In the genomic region with DNA sequence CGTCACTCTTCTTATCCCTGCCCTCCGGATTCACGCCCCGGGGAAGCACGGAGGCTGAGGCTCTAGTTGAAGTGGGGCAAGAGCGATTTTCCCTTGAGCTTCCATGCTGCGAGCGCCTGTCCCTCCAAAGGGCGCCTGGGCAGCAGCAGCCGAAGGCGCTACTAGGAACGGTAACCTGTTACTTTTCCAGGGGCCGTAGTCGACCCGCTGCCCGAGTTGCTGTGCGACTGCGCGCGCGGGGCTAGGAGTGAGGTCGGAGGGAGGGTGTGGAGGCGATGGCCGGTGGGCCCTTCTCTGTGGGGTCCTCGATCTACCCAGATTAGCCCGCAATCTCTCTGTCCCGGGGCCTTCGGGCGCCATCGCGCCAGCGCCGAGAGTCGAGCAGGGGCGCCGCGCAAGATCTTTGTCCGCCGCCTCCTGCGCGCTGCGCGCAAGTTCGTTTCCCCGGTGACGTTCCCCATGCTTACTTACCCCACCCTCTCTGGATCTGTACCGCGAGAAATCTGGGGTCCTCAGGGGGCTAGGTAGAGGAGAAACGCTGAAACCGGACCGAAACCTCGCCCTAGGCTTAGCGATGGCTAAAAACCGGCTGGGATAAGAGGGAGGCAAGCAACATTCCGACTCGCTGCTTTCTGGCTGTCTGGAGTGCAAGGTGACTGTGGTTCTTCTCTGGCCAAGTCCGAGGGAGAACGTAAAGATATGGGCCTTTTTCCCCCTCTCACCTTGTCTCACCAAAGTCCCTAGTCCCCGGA, we compare ENCODE assay signal across 9 cellular contexts. TPM values are rescaled to one million over a fixed set of nuclear protein-coding genes. Genes with fewer than 3 reads are reported as not detected.
A peak's percentile ranks its signal among the peaks of the same experiment; 100 is the strongest.
DNase-seq lines count a peak whose midpoint lies in the region; ATAC-seq and TF ChIP-seq lines count a peak whose summit lies in the region.
"Had no signal": no experiment of that assay in that cellular context is flagged by ENCODE, and none has a peak within 500 bp of the region (broad histone marks: within the 10 kb centered on the region; RNA-seq: fewer than 3 reads in every experiment).

No MANE protein-coding gene starts in this region.

- peaks cover 17% of the 10 kb centered on the region for H3K36me3 Mint-ChIP-seq in effector memory CD8-positive, alpha-beta T cell (ENCODE audit: insufficient read depth)
- no peaks in the 10 kb centered on the region for H3K36me3 Mint-ChIP-seq in nephron progenitor cell (ENCODE audit: low read depth)

- TF ChIP-seq CTCF in AG04449 (IDR thresholded peaks at IDR 0.05; ENCODE audit: insufficient read depth, low read length, missing control alignments) (no peak), GM10248 (IDR thresholded peaks at IDR 0.05; ENCODE audit: control extremely low read depth, extremely low read depth, low read depth, missing control alignments) (no peak), nephron progenitor cell (IDR thresholded peaks at IDR 0.05) (no peak)

- H3K4me1 ChIP-seq in SJSA1 (replicated peaks): peaks cover 28% of the 10 kb centered on the region

- peaks cover 86 to 100% of the 10 kb centered on the region in 2 donors for H3K27me3 Mint-ChIP-seq in effector memory CD8-positive, alpha-beta T cell
- peaks cover 33% of the 10 kb centered on the region for H3K27me3 Mint-ChIP-seq in nephron progenitor cell (ENCODE audit: low read depth, poor library complexity)

- peak overlapping the region; percentile 76 to 80 for H3K4me3 Mint-ChIP-seq in effector memory CD8-positive, alpha-beta T cell
- H3K4me3 Mint-ChIP-seq in nephron progenitor cell: peak overlapping the region; percentile 88

- no peak for ATAC-seq in effector memory CD8-positive, alpha-beta T cell (replicated peaks)
- ATAC-seq in GM19023 (IDR thresholded peaks at IDR 0.05; ENCODE audit: unreplicated experiment) (no peak), GM21526 (IDR thresholded peaks at IDR 0.05; ENCODE audit: low FRiP score, unreplicated experiment) (no peak)

- no peak overlapping the region for H3K27ac Mint-ChIP-seq in effector memory CD8-positive, alpha-beta T cell
- H3K27ac Mint-ChIP-seq in nephron progenitor cell: peak overlapping the region; percentile 77

- H3K4me1 Mint-ChIP-seq in effector memory CD8-positive, alpha-beta T cell (ENCODE audit: low read depth in 2 of 2): peaks cover 41 to 46% of the 10 kb centered on the region in 2 donors
- H3K4me1 Mint-ChIP-seq in nephron progenitor cell: peaks cover 74% of the 10 kb centered on the region

- DNase-seq in AG04449 (ENCODE audit: low read depth, low spot score) (no peak), GM10248 (ENCODE audit: extremely low spot score) (peak; percentile 34), SJSA1 (ENCODE audit: low read depth in 1 of 2, low spot score in 2 of 2) (peak in 1 of 2 experiments; percentile 35), nephron progenitor cell (peak; percentile 59), T-helper 9 cell (no peak)
- DNase-seq in effector memory CD8-positive, alpha-beta T cell: no peak

- H3K4me3 ChIP-seq in AG04449 (ENCODE audit: low read depth, low read length) (peak overlapping the region; percentile 51), SJSA1 (peak overlapping the region; percentile 35)

- no peaks in the 10 kb centered on the region for H3K9me3 Mint-ChIP-seq in effector memory CD8-positive, alpha-beta T cell
- no peaks in the 10 kb centered on the region for H3K9me3 Mint-ChIP-seq in nephron progenitor cell

- CTCF ChIA-PET in AG04449 (lab: Yijun Ruan, JAX): interaction anchor here (0.7 to 6.0 kb wide), 9 partner anchors 8 to 494 kb away, joined by 3 to 89 read pairs (median 7); no protein-coding TSS in a partner anchor
- CTCF ChIA-PET in GM10248 (lab: Yijun Ruan, JAX): interaction anchor here (1.2 to 2.1 kb wide), 6 partner anchors 17 to 494 kb away, joined by 4 to 11 read pairs (median 9); no protein-coding TSS in a partner anchor

- H3K36me3 ChIP-seq in SJSA1: no peaks in the 10 kb centered on the region

- POLR2A ChIA-PET in AG04449 (lab: Yijun Ruan, JAX) (no interaction called here), GM10248 (lab: Yijun Ruan, JAX) (interaction anchor here (0.6 kb wide), 1 partner anchor 796 kb away, joined by 3 read pairs; no protein-coding TSS in a partner anchor)

- H3K27me3 ChIP-seq in SJSA1 (replicated peaks): peaks cover 68% of the 10 kb centered on the region

- H3K9me3 ChIP-seq in SJSA1 (replicated peaks): no peaks in the 10 kb centered on the region

- H3K27ac ChIP-seq in SJSA1: no peak overlapping the region

RNA-seq across cellular contexts. Expression of gene GAD1, which starts 0.7 kb away (rescaled TPM):
- total RNA-seq in SJSA1 (2014; rRNA removed; shearing (Covaris generic)): 0.21 and 2.8 TPM in 2 replicates
- total RNA-seq: left cardiac atrium had no signal

RNA-seq across cellular contexts. Expression of gene ERICH2, which starts 47.2 kb away (rescaled TPM):
- not detected in 2 replicates for total RNA-seq in SJSA1 (2014; rRNA removed; shearing (Covaris generic))

Comparison
In these comparisons a context has a peak if more than half of its experiments do, and no peak if none do; other contexts are left out.
1. DNase-seq: peak in GM10248 (single experiment) and nephron progenitor cell (single experiment); none in AG04449 (single experiment), effector memory CD8-positive, alpha-beta T cell (0 of 3) and T-helper 9 cell (single experiment).